ENCODE assay signal across 16 cellular contexts in the genomic region with DNA sequence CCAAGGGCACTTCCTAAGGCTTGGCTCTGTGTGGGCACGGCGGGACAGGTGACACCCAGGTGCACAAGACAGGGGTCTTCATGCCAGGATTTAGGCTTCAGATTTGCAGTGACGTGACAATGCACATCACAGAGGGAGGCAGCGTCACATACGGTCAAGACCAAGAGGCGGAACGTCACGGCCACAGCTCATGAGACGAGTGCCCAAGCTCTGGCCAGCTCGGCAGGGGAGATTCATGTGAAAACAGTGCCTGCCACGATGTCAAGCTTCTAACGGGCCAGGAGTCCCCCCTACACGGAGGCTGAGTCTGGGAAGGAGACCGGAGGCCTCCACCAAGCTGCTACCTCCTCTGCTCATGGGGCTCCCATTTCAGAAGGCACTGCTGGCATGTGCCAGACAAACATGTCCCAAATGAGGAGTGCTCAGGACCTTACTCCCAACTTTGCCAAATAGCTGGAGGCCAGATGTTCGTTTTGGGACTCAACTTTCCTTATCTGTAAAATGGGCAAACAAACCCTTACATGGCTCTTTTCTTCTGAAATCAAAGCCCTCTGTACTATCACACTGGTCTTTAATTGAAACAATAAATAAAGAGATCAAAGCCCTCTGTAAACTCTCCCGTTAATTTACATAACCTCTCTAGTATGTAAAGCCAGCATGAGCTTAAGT. TPM values are rescaled to one million over a fixed set of nuclear protein-coding genes. Genes with fewer than 3 reads are reported as not detected.
DNase-seq lines count a peak whose midpoint lies in the region; ATAC-seq and TF ChIP-seq lines count a peak whose summit lies in the region.
"Had no signal": no experiment of that assay in that cellular context is flagged by ENCODE, and none has a peak within 500 bp of the region (broad histone marks: within the 10 kb centered on the region; RNA-seq: fewer than 3 reads in every experiment).

No MANE protein-coding gene starts in this region.

- H2AK5ac ChIP-seq in mesenchymal stem cell (ENCODE audit: low read length, severe bottlenecking): no peak overlapping the region

- WGBS in endodermal cell (ENCODE audit: insufficient coverage in 1 of 2, insufficient read length in 1 of 2), 2 experiments: 91 to 92% methylated on average over 14 to 16 of the region's 16 CpGs
- 93% methylated on average over 16 of the region's 16 CpGs for WGBS in mesenchymal stem cell

- peaks cover 63% of the 10 kb centered on the region for H3K79me1 ChIP-seq in mesenchymal stem cell (replicated peaks; ENCODE audit: low read length, poor library complexity, severe bottlenecking)

- no peak overlapping the region for H2BK15ac ChIP-seq in mesenchymal stem cell (ENCODE audit: low read depth, poor library complexity, severe bottlenecking)

- peaks cover 78% of the 10 kb centered on the region for H4K20me1 ChIP-seq in BLaER1

- no peaks in the 10 kb centered on the region for H3K27me3 Mint-ChIP-seq in endodermal cell (ENCODE audit: insufficient read depth)
- H3K27me3 Mint-ChIP-seq in natural killer cell treated with Interleukin-12 subunit alpha and Interleukin-12 subunit beta and Interleukin-15 and Interleukin-18, amount 100 ng/mL, for 72 hours: no peaks in the 10 kb centered on the region
- H3K27me3 Mint-ChIP-seq: CD4-positive, CD25-positive, alpha-beta regulatory T cell had no signal

- no peaks in the 10 kb centered on the region for H3K9me3 ChIP-seq in BLaER1
- no peaks in the 10 kb centered on the region for H3K9me3 ChIP-seq in endodermal cell (ENCODE audit: control insufficient read depth, low read length)
- no peaks in the 10 kb centered on the region for H3K9me3 ChIP-seq in mesenchymal stem cell (ENCODE audit: control insufficient read depth, low read length)

- H2BK120ac ChIP-seq in mesenchymal stem cell (ENCODE audit: low read depth, low read length): no peak overlapping the region

- H3K27me3 ChIP-seq in BLaER1: no peaks in the 10 kb centered on the region
- H3K27me3 ChIP-seq in endodermal cell (ENCODE audit: control insufficient read depth, insufficient read depth, low read length, poor library complexity, severe bottlenecking): no peaks in the 10 kb centered on the region
- no peaks in the 10 kb centered on the region for H3K27me3 ChIP-seq in mesenchymal stem cell (ENCODE audit: control insufficient read depth in 1 of 2, insufficient read depth in 1 of 2, low read length in 2 of 2)

- H3K27ac ChIP-seq in BLaER1: no peak overlapping the region
- no peak overlapping the region for H3K27ac ChIP-seq in endodermal cell (ENCODE audit: low read depth, low read length)
- no peak overlapping the region for H3K27ac ChIP-seq in mesenchymal stem cell (ENCODE audit: low read length, poor library complexity, severe bottlenecking)
- H3K27ac ChIP-seq: 22Rv1 had no signal

- ATAC-seq in natural killer cell treated with Interleukin-12 subunit alpha and Interleukin-12 subunit beta and Interleukin-15 and Interleukin-18, amount 100 ng/mL, for 72 hours: no peak
- no peak for ATAC-seq in HG02870 (IDR thresholded peaks at IDR 0.05; ENCODE audit: unreplicated experiment)
- ATAC-seq: HCT116 had no signal

- H3K27ac Mint-ChIP-seq in endodermal cell: peak overlapping the region; percentile 26
- no peak overlapping the region for H3K27ac Mint-ChIP-seq in natural killer cell treated with Interleukin-12 subunit alpha and Interleukin-12 subunit beta and Interleukin-15 and Interleukin-18, amount 100 ng/mL, for 72 hours

- DNase-seq in endodermal cell (no peak), mesenchymal stem cell (no peak), posterior vena cava (ENCODE audit: low spot score) (peak; percentile 45), cerebellum (ENCODE audit: low spot score) (no peak), NCI-H2029 (lab: John Stamatoyannopoulos, UW) (no peak)
- no peak for DNase-seq in natural killer cell treated with Interleukin-12 subunit alpha and Interleukin-12 subunit beta and Interleukin-15 and Interleukin-18, amount 100 ng/mL, for 72 hours (ENCODE audit: low spot score)
- DNase-seq: CD4-positive, CD25-positive, alpha-beta regulatory T cell; DMS53; GF-D8 had no signal

- H2BK5ac ChIP-seq in mesenchymal stem cell (ENCODE audit: low read depth, low read length, poor library complexity, severe bottlenecking): no peak overlapping the region

- no peak overlapping the region for H4K8ac ChIP-seq in mesenchymal stem cell (ENCODE audit: low read length)

- H3K14ac ChIP-seq in mesenchymal stem cell (ENCODE audit: low read length in 2 of 2): no peak overlapping the region

- no peak overlapping the region for H3K4me3 Mint-ChIP-seq in endodermal cell
- no peak overlapping the region for H3K4me3 Mint-ChIP-seq in natural killer cell treated with Interleukin-12 subunit alpha and Interleukin-12 subunit beta and Interleukin-15 and Interleukin-18, amount 100 ng/mL, for 72 hours
- H3K4me3 Mint-ChIP-seq: CD4-positive, CD25-positive, alpha-beta regulatory T cell had no signal

- TF ChIP-seq CTCF in endodermal cell (conservative IDR thresholded peaks at IDR 0.05): no peak

- intact Hi-C loops in posterior vena cava (cut with DNase I): loop anchor here in 1 of 2 donors (10.0 kb wide), 1 partner anchor 180 kb away; no protein-coding TSS in a partner anchor

- H3K36me3 Mint-ChIP-seq in endodermal cell (ENCODE audit: low read depth): peaks cover 9% of the 10 kb centered on the region
- H3K36me3 Mint-ChIP-seq in natural killer cell treated with Interleukin-12 subunit alpha and Interleukin-12 subunit beta and Interleukin-15 and Interleukin-18, amount 100 ng/mL, for 72 hours: no peaks in the 10 kb centered on the region
- H3K36me3 Mint-ChIP-seq: CD4-positive, CD25-positive, alpha-beta regulatory T cell had no signal

- H3K4me3 ChIP-seq in BLaER1 (no peak overlapping the region), endodermal cell (ENCODE audit: low read length) (no peak overlapping the region), mesenchymal stem cell (ENCODE audit: insufficient read depth in 1 of 2, low read depth in 1 of 2, low read length in 2 of 2) (no peak overlapping the region)

- no peak overlapping the region for H3K18ac ChIP-seq in mesenchymal stem cell (ENCODE audit: low read depth in 1 of 2, low read length in 2 of 2)

- H3K36me3 ChIP-seq in BLaER1 (no peaks in the 10 kb centered on the region), endodermal cell (ENCODE audit: control insufficient read depth, insufficient read depth, low read length) (peaks cover 4% of the 10 kb centered on the region), mesenchymal stem cell (ENCODE audit: control insufficient read depth in 1 of 2, insufficient read depth in 2 of 2, low read depth in 1 of 2, low read length in 2 of 2) (peaks cover 3 to 26% of the 10 kb centered on the region in 2 experiments)

- H4K91ac ChIP-seq in mesenchymal stem cell (ENCODE audit: low read length): peak overlapping the region; percentile 10

- no peak overlapping the region for H2BK12ac ChIP-seq in mesenchymal stem cell (ENCODE audit: low read length in 2 of 2)

- H3K9me3 Mint-ChIP-seq in endodermal cell: no peaks in the 10 kb centered on the region
- no peaks in the 10 kb centered on the region for H3K9me3 Mint-ChIP-seq in natural killer cell treated with Interleukin-12 subunit alpha and Interleukin-12 subunit beta and Interleukin-15 and Interleukin-18, amount 100 ng/mL, for 72 hours
- H3K9me3 Mint-ChIP-seq: CD4-positive, CD25-positive, alpha-beta regulatory T cell had no signal

- no peak overlapping the region for H3K4ac ChIP-seq in mesenchymal stem cell (ENCODE audit: low read depth in 1 of 2, low read length in 2 of 2)

- H3K4me1 ChIP-seq in BLaER1 (peaks cover 73% of the 10 kb centered on the region), endodermal cell (ENCODE audit: control insufficient read depth, insufficient read depth, low read length) (peaks cover 3% of the 10 kb centered on the region), mesenchymal stem cell (ENCODE audit: control insufficient read depth, insufficient read depth, low read depth, low read length) (peaks cover 21% of the 10 kb centered on the region)

- H3K4me2 ChIP-seq in BLaER1 (peak overlapping the region; percentile 59), mesenchymal stem cell (ENCODE audit: low read length, poor library complexity, severe bottlenecking) (no peak overlapping the region)

- H3K4me1 Mint-ChIP-seq in endodermal cell: peaks cover 22% of the 10 kb centered on the region
- no peaks in the 10 kb centered on the region for H3K4me1 Mint-ChIP-seq in natural killer cell treated with Interleukin-12 subunit alpha and Interleukin-12 subunit beta and Interleukin-15 and Interleukin-18, amount 100 ng/mL, for 72 hours (ENCODE audit: low read depth in 2 of 2)

- no peak overlapping the region for H2AFZ ChIP-seq in mesenchymal stem cell (ENCODE audit: low read depth, low read length)

- H3K9ac ChIP-seq in BLaER1: no peak overlapping the region
- H3K9ac ChIP-seq in endodermal cell (ENCODE audit: extremely low read depth, low read length, poor library complexity, severe bottlenecking): no peak overlapping the region
- no peak overlapping the region for H3K9ac ChIP-seq in mesenchymal stem cell (ENCODE audit: low read length)

- no peak overlapping the region for H3K23ac ChIP-seq in mesenchymal stem cell (ENCODE audit: low read length in 2 of 2)

RNA-seq across cellular contexts. Expression of a gene that starts 16.6 kb away (rescaled TPM):
- total RNA-seq in endodermal cell: 10 to 100 TPM; 23.9 to 26.7 TPM
- 23.6 TPM for polyA plus RNA-seq in endodermal cell (2013, experiment 1 of 2)
- 20.3 TPM for polyA plus RNA-seq in endodermal cell (2013, experiment 2 of 2)
- 15.0 TPM for polyA plus RNA-seq in mesenchymal stem cell (2013, experiment 1 of 2)
- 14.7 TPM for polyA plus RNA-seq in mesenchymal stem cell (2013, experiment 2 of 2)
- 10 to 100 TPM; 21.6 to 31.2 TPM for total RNA-seq in posterior vena cava
- total RNA-seq in natural killer cell treated with Interleukin-12 subunit alpha and Interleukin-12 subunit beta and Interleukin-15 and Interleukin-18, amount 100 ng/mL, for 72 hours: 10 to 100 TPM in 1 of 2 donors, 1 to 10 TPM in 1; 9.7 to 13.3 TPM
- 8.7 TPM for total RNA-seq in cerebellum

RNA-seq across cellular contexts. Expression of a gene that starts 42.4 kb away (rescaled TPM):
- not detected for total RNA-seq in endodermal cell
- not detected for polyA plus RNA-seq in endodermal cell (2013, experiment 1 of 2)
- not detected for polyA plus RNA-seq in endodermal cell (2013, experiment 2 of 2)
- polyA plus RNA-seq in mesenchymal stem cell (2013, experiment 1 of 2): not detected
- not detected for polyA plus RNA-seq in mesenchymal stem cell (2013, experiment 2 of 2)
- under 1 TPM; 0.52 to 0.60 TPM for total RNA-seq in posterior vena cava
- total RNA-seq in natural killer cell treated with Interleukin-12 subunit alpha and Interleukin-12 subunit beta and Interleukin-15 and Interleukin-18, amount 100 ng/mL, for 72 hours: 10 to 100 TPM in 1 of 2 donors, 1 to 10 TPM in 1; 2.7 to 16.5 TPM
- total RNA-seq in cerebellum: not detected
- total RNA-seq: A673, HT-29 had no signal
- polyA plus RNA-seq: BJ had no signal

RNA-seq across cellular contexts. Expression of a gene that starts 58.7 kb away (rescaled TPM):
- not detected for total RNA-seq in endodermal cell
- 0.21 TPM for polyA plus RNA-seq in endodermal cell (2013, experiment 1 of 2)
- polyA plus RNA-seq in endodermal cell (2013, experiment 2 of 2): 0.46 TPM
- polyA plus RNA-seq in mesenchymal stem cell (2013, experiment 1 of 2): not detected
- polyA plus RNA-seq in mesenchymal stem cell (2013, experiment 2 of 2): not detected
- 1 to 10 TPM in 1 of 2 donors, under 1 TPM in 1; 0.79 to 1.1 TPM for total RNA-seq in posterior vena cava
- total RNA-seq in natural killer cell treated with Interleukin-12 subunit alpha and Interleukin-12 subunit beta and Interleukin-15 and Interleukin-18, amount 100 ng/mL, for 72 hours: not detected
- 1.3 TPM for total RNA-seq in cerebellum
- total RNA-seq: A673; CD4-positive, CD25-positive, alpha-beta regulatory T cell; HT-29 had no signal
- polyA plus RNA-seq: BJ; CD4-positive, CD25-positive, alpha-beta regulatory T cell had no signal
